ENCODE assay signal across 27 cellular contexts in genomic region chr4:137309424-137309823, GRCh38.
"Had no signal": no experiment of that assay in that cellular context is flagged by ENCODE, and none has a peak within 500 bp of the region (broad histone marks: within the 10 kb centered on the region; RNA-seq: fewer than 3 reads in every experiment).

No MANE protein-coding gene starts in this region.

- H3K27me3 Mint-ChIP-seq: naive thymus-derived CD8-positive, alpha-beta T cell; progenitor cell of endocrine pancreas; type B pancreatic cell had no signal

- H3K27ac ChIP-seq: dorsolateral prefrontal cortex, epithelial cell of prostate, parathyroid adenoma, right lobe of liver, testis had no signal

- H3K27me3 ChIP-seq: dorsolateral prefrontal cortex, gastroesophageal sphincter, heart left ventricle, hepatocyte, right lobe of liver, testis, tibial artery had no signal

- H3K36me3 ChIP-seq: gastroesophageal sphincter, heart left ventricle, right lobe of liver, tibial artery had no signal

- H3K27ac Mint-ChIP-seq: naive thymus-derived CD8-positive, alpha-beta T cell; nephron progenitor cell; progenitor cell of endocrine pancreas; stimulated activated effector memory CD8-positive, alpha-beta T cell treated with anti-CD3 and anti-CD28 coated beads, Interleukin-12 subunit alpha, Interleukin-12 subunit beta, amount 100 ng/mL, for 72 hours; type B pancreatic cell had no signal

- H3K9ac ChIP-seq: parathyroid adenoma had no signal

- H3K9me3 Mint-ChIP-seq: nephron progenitor cell, type B pancreatic cell had no signal

- H3K9me3 ChIP-seq: gastroesophageal sphincter, heart left ventricle, testis, tibial artery had no signal

- H3K36me3 Mint-ChIP-seq: naive thymus-derived CD8-positive, alpha-beta T cell; stimulated activated effector memory CD8-positive, alpha-beta T cell treated with anti-CD3 and anti-CD28 coated beads, Interleukin-12 subunit alpha, Interleukin-12 subunit beta, amount 100 ng/mL, for 72 hours; type B pancreatic cell had no signal

- H3K4me3 ChIP-seq: dorsolateral prefrontal cortex, gastroesophageal sphincter, heart left ventricle, hepatocyte, lung, right lobe of liver, testis, tibial artery had no signal

- H3K4me1 ChIP-seq: parathyroid adenoma, right lobe of liver, testis had no signal

- H3K4me3 Mint-ChIP-seq: naive thymus-derived CD8-positive, alpha-beta T cell; nephron progenitor cell; stimulated activated effector memory CD8-positive, alpha-beta T cell treated with anti-CD3 and anti-CD28 coated beads, Interleukin-12 subunit alpha, Interleukin-12 subunit beta, amount 100 ng/mL, for 72 hours; type B pancreatic cell had no signal

- DNase-seq: dorsolateral prefrontal cortex; effector CD4-positive, alpha-beta T cell; heart left ventricle; kidney; midbrain; naive thymus-derived CD8-positive, alpha-beta T cell; nephron progenitor cell; nucleus accumbens; right lobe of liver; small intestine; stimulated activated CD4-positive, alpha-beta T cell treated with anti-CD3 and anti-CD28 coated beads, Interleukin-12 subunit alpha, Interleukin-12 subunit beta, amount 100 ng/mL, for 4 hours; stimulated activated CD4-positive, alpha-beta T cell treated with anti-CD3 and anti-CD28 coated beads, Interleukin-1b, Interleukin-23, amount 100 ng/mL, for 48 hours; stimulated activated CD4-positive, alpha-beta T cell treated with anti-CD3 and anti-CD28 coated beads, Interleukin-4, amount 100 ng/mL, for 1 hour; stimulated activated naive CD4-positive, alpha-beta T cell treated with Interleukin-2 at 50 U/mL for 16 hours; substantia nigra; testis; tibial artery had no signal

- H3K4me1 Mint-ChIP-seq: naive thymus-derived CD8-positive, alpha-beta T cell; nephron progenitor cell; stimulated activated effector memory CD8-positive, alpha-beta T cell treated with anti-CD3 and anti-CD28 coated beads, Interleukin-12 subunit alpha, Interleukin-12 subunit beta, amount 100 ng/mL, for 72 hours had no signal

- ATAC-seq: esophagus mucosa; heart left ventricle; left lobe of liver; naive thymus-derived CD8-positive, alpha-beta T cell; right lobe of liver; stimulated activated effector memory CD8-positive, alpha-beta T cell treated with anti-CD3 and anti-CD28 coated beads, Interleukin-12 subunit alpha, Interleukin-12 subunit beta, amount 100 ng/mL, for 72 hours had no signal
